8 cellular contexts compared by ENCODE assay signal in the genomic region with DNA sequence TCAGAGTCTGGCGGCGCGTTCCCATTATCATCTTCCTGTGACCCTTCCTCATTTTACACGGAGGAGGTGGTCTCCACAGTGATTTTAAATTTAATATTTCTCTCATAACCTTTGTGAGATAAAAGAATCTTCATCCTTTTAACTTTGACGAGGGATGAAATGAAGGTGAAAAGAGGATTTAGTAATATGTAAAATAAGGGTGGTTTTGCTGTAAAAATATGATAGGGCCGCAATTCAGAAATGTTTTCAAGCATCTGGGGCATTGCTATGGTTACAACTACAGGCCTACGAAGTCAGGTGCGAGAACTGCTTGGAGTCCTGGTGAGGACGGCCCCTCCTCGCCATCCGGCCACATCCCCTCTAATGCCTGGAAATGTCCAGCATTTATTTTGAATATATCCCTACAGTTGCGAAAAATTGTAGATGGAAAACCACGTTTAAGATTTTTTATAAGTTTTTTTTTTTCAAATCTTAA. TPM values are rescaled to one million over a fixed set of nuclear protein-coding genes. Genes with fewer than 3 reads are reported as not detected.
DNase-seq lines count a peak whose midpoint lies in the region; ATAC-seq and TF ChIP-seq lines count a peak whose summit lies in the region.

No MANE protein-coding gene starts in this region.

- 0 out of 3 replicates have a peak, but pooled peaks have one; percentile 10 for TF ChIP-seq CTCF in H9 (conservative IDR thresholded peaks at IDR 0.05)

- no peak for DNase-seq in H9

- no peaks in the 10 kb centered on the region for H3K27me3 Mint-ChIP-seq in H9 (ENCODE audit: low read depth)
- no peaks in the 10 kb centered on the region for H3K27me3 Mint-ChIP-seq in activated naive CD8-positive, alpha-beta T cell
- no peaks in the 10 kb centered on the region for H3K27me3 Mint-ChIP-seq in stimulated activated memory B cell treated with anti-CD40 and anti-IgM and Interleukin-4, amounts not matched to agents 10 μg/mL and 1 μg/mL and 100 μg/mL, for 72 hours

- H3K4me3 ChIP-seq in ACC112 (ENCODE audit: low read depth, low read length) (peak overlapping the region; percentile 73), iPS-18a (ENCODE audit: low read length) (peak overlapping the region; percentile 99)

- H3K4me3 Mint-ChIP-seq in H9, result peak overlapping the region; percentile 94 to 99
- H3K4me3 Mint-ChIP-seq in activated naive CD8-positive, alpha-beta T cell, result peak overlapping the region; percentile 98
- peak overlapping the region; percentile 86 for H3K4me3 Mint-ChIP-seq in stimulated activated memory B cell treated with anti-CD40 and anti-IgM and Interleukin-4, amounts not matched to agents 10 μg/mL and 1 μg/mL and 100 μg/mL, for 72 hours

- no peak for ATAC-seq in stimulated activated memory B cell treated with anti-CD40 and anti-IgM and Interleukin-4, amounts not matched to agents 10 μg/mL and 1 μg/mL and 100 μg/mL, for 72 hours
- ATAC-seq in HG02588 (IDR thresholded peaks at IDR 0.05; ENCODE audit: unreplicated experiment) (no peak), HG03280 (IDR thresholded peaks at IDR 0.05; ENCODE audit: unreplicated experiment) (no peak), HG02852 (IDR thresholded peaks at IDR 0.05; ENCODE audit: unreplicated experiment) (no peak)

- no peaks in the 10 kb centered on the region for H4K20me1 ChIP-seq in H9 (ENCODE audit: control insufficient read depth, insufficient read depth, insufficient read length)

- no peak overlapping the region for H2AK5ac ChIP-seq in H9 (ENCODE audit: insufficient read length, low read length)

- peak overlapping the region; percentile 25 for H3K4me2 ChIP-seq in H9 (ENCODE audit: insufficient read depth, insufficient read length, low read length)

- H3K23ac ChIP-seq in H9 (ENCODE audit: insufficient read length, low read depth, low read length), result no peak overlapping the region

- H3K79me2 ChIP-seq in ACC112 (ENCODE audit: control insufficient read depth, insufficient read depth, low read length, unreplicated experiment), result peaks cover 43% of the 10 kb centered on the region
- peaks cover 22% of the 10 kb centered on the region; the same call in 1 of the 2 replicates for H3K79me2 ChIP-seq in H9 (ENCODE audit: insufficient read depth, low read length)

- no peak overlapping the region for H4K5ac ChIP-seq in H9 (ENCODE audit: insufficient read length, low read depth, low read length)

- H3K4me1 Mint-ChIP-seq in H9, result peaks cover 13 to 22% of the 10 kb centered on the region in 2 experiments
- peaks cover 36% of the 10 kb centered on the region for H3K4me1 Mint-ChIP-seq in activated naive CD8-positive, alpha-beta T cell (ENCODE audit: low read depth)
- H3K4me1 Mint-ChIP-seq in stimulated activated memory B cell treated with anti-CD40 and anti-IgM and Interleukin-4, amounts not matched to agents 10 μg/mL and 1 μg/mL and 100 μg/mL, for 72 hours, result peaks cover 35% of the 10 kb centered on the region

- H3K9me3 Mint-ChIP-seq in H9, result 0 out of 5 replicates have a peak, but pooled peaks cover 0 to 3% of the 10 kb centered on the region in 2 experiments
- H3K9me3 Mint-ChIP-seq in activated naive CD8-positive, alpha-beta T cell (ENCODE audit: low read depth), result no peaks in the 10 kb centered on the region
- H3K9me3 Mint-ChIP-seq in stimulated activated memory B cell treated with anti-CD40 and anti-IgM and Interleukin-4, amounts not matched to agents 10 μg/mL and 1 μg/mL and 100 μg/mL, for 72 hours, result no peaks in the 10 kb centered on the region

- peaks cover 11% of the 10 kb centered on the region for H3K4me1 ChIP-seq in ACC112 (ENCODE audit: control insufficient read depth, insufficient read depth, low read length, unreplicated experiment)
- H3K4me1 ChIP-seq in H9 (ENCODE audit: insufficient read depth, low read length), result no peaks in the 10 kb centered on the region
- H3K4me1 ChIP-seq in iPS-18a (ENCODE audit: control insufficient read depth, low read depth, low read length), result peaks cover 13% of the 10 kb centered on the region

- H3K79me1 ChIP-seq in H9 (ENCODE audit: insufficient read depth, low read depth, low read length, poor library complexity, severe bottlenecking), result no peaks in the 10 kb centered on the region

- H3K36me3 ChIP-seq in ACC112 (ENCODE audit: insufficient read depth, low read length) (0 out of 2 replicates have a peak, but pooled peaks cover 8% of the 10 kb centered on the region), iPS-18a (ENCODE audit: control insufficient read depth, low read depth, low read length) (no peaks in the 10 kb centered on the region)

- H2BK15ac ChIP-seq in H9 (ENCODE audit: low read depth, low read length), result no peak overlapping the region

- H2BK5ac ChIP-seq in H9 (ENCODE audit: insufficient read length, low read length), result no peak overlapping the region

- H3K27me3 ChIP-seq in ACC112 (ENCODE audit: insufficient read depth, low read length) (no peaks in the 10 kb centered on the region), H9 (ENCODE audit: insufficient read depth, low read length) (no peaks in the 10 kb centered on the region), iPS-18a (ENCODE audit: control insufficient read depth, insufficient read depth, low read length) (no peaks in the 10 kb centered on the region)

- H2BK20ac ChIP-seq in H9 (ENCODE audit: low read depth, low read length, poor library complexity, severe bottlenecking), result no peak overlapping the region

- H3K9ac ChIP-seq in H9 (ENCODE audit: extremely low read depth, insufficient read length, low read length), result peak overlapping the region; percentile 36
- peak overlapping the region; percentile 94 for H3K9ac ChIP-seq in iPS-18a (ENCODE audit: low read length)

- peak overlapping the region; percentile 78 for H2BK120ac ChIP-seq in H9 (ENCODE audit: low read depth, low read length, poor library complexity, severe bottlenecking)

- H2AFZ ChIP-seq in ACC112 (ENCODE audit: low read length, unreplicated experiment) (peak overlapping the region; percentile 79), H9 (ENCODE audit: low read length) (no peak overlapping the region)

- no peak overlapping the region; the same call in 1 of the 2 replicates for H3K4ac ChIP-seq in H9 (ENCODE audit: low read depth, low read length)

- H3K18ac ChIP-seq in H9 (ENCODE audit: insufficient read length, low read depth, low read length), result no peak overlapping the region

- peaks cover 3 to 6% (median 5%) of the 10 kb centered on the region in 3 experiments for H3K36me3 Mint-ChIP-seq in H9 (ENCODE audit: insufficient read depth in 1 of 3, low read depth in 3 of 3)
- peaks cover 7% of the 10 kb centered on the region for H3K36me3 Mint-ChIP-seq in activated naive CD8-positive, alpha-beta T cell
- peaks cover 15% of the 10 kb centered on the region for H3K36me3 Mint-ChIP-seq in stimulated activated memory B cell treated with anti-CD40 and anti-IgM and Interleukin-4, amounts not matched to agents 10 μg/mL and 1 μg/mL and 100 μg/mL, for 72 hours

- no peak overlapping the region for H2BK12ac ChIP-seq in H9 (ENCODE audit: insufficient read length, low read depth, low read length)

- no peak overlapping the region for H4K91ac ChIP-seq in H9 (ENCODE audit: insufficient read length, low read depth, low read length)

- H3K56ac ChIP-seq in H9 (ENCODE audit: insufficient read length, low read depth, low read length), result no peak overlapping the region

- no peaks in the 10 kb centered on the region for H3K23me2 ChIP-seq in H9 (ENCODE audit: insufficient read length, low read depth, low read length, poor library complexity, severe bottlenecking)

- H3K27ac Mint-ChIP-seq in H9, result peak overlapping the region; percentile 96 to 98 (median 97)
- H3K27ac Mint-ChIP-seq in activated naive CD8-positive, alpha-beta T cell, result peak overlapping the region; percentile 90
- peak overlapping the region; percentile 84 for H3K27ac Mint-ChIP-seq in stimulated activated memory B cell treated with anti-CD40 and anti-IgM and Interleukin-4, amounts not matched to agents 10 μg/mL and 1 μg/mL and 100 μg/mL, for 72 hours

- H3K9me3 ChIP-seq in H9 (ENCODE audit: control insufficient read depth, low read depth, low read length) (no peaks in the 10 kb centered on the region), iPS-18a (ENCODE audit: control insufficient read depth, low read depth, low read length) (no peaks in the 10 kb centered on the region)

- H3K27ac ChIP-seq in ACC112 (ENCODE audit: low read depth, low read length) (peak overlapping the region; percentile 79), H9 (ENCODE audit: insufficient read length, low read depth, low read length) (peak overlapping the region; percentile 10), iPS-18a (ENCODE audit: low read length) (peak overlapping the region; percentile 97)

- no peak overlapping the region for H4K8ac ChIP-seq in H9 (replicated peaks; ENCODE audit: insufficient read length, low read depth, low read length)

- no peak overlapping the region for H3T11ph ChIP-seq in H9 (ENCODE audit: low read length)

- no peak overlapping the region for H3K14ac ChIP-seq in H9 (ENCODE audit: insufficient read depth, low read length)

- WGBS in H9 (ENCODE audit: extremely low coverage, insufficient read length, low lambda C conversion rate), result no CpG with 5 or more reads among the region's 13 CpGs

RNA-seq across cellular contexts. Expression of gene RSBN1, which starts 0.4 kb away (rescaled TPM):
- total RNA-seq in H9 (2021), result 11.0 and 11.4 TPM in 2 replicates

RNA-seq across cellular contexts. Expression of gene PHTF1, which starts 53.4 kb away (rescaled TPM):
- total RNA-seq in H9 (2021), result 28.4 and 32.1 TPM in 2 replicates

RNA-seq across cellular contexts. Expression of gene PTPN22, which starts 58.8 kb away (rescaled TPM):
- total RNA-seq in H9 (2021), result not detected in 2 replicates

Comparison
In these comparisons a context has a peak if more than half of its experiments do, and no peak if none do; other contexts are left out.
1. H3K27ac ChIP-seq: peak in every context shown above with its lines; median percentile 97 in iPS-18a; 79 in ACC112; 10 in H9.